In the genomic region with DNA sequence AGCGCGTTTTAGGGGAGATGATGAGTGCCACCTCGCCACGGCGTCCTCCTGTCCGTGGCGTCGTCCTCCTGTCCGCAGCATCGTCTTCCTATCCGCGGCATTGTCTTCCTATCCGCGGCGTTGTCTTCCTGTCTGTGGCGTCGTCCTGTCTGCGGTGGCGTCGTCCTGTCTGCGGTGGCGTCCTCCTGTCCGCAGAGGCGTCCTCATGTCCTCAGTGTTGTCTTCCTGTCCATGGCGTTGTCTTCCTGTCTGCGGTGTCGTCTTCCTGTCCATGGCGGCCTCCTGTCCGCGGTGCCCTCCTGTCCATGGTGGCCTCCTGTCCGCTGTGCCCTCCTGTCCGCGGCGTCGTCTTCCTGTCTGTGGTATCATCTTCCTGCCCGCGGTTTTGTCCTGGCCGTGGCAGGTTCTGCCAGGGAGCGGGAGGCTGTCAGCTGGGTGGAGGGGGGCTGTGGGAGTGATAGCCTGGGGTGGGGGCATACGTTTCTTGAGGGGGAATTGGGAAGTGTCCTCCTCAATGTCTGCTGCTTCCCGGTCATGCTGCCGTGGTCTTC, we compare ENCODE assay signal across 17 cellular contexts. TPM values are rescaled to one million over a fixed set of nuclear protein-coding genes. Genes with fewer than 3 reads are reported as not detected.
DNase-seq lines count a peak whose midpoint lies in the region; ATAC-seq and TF ChIP-seq lines count a peak whose summit lies in the region.
"Had no signal": no experiment of that assay in that cellular context is flagged by ENCODE, and none has a peak within 500 bp of the region (broad histone marks: within the 10 kb centered on the region; RNA-seq: fewer than 3 reads in every experiment).

No MANE protein-coding gene starts in this region.

- intact Hi-C loops in CD4-positive, alpha-beta T cell (cut with DNase I, micrococcal nuclease), result loop anchor here (1.0 to 10.0 kb wide), 7 partner anchors 75 to 350 kb away; no protein-coding TSS in a partner anchor
- intact Hi-C loops in prostate gland (cut with DNase I), result loop anchor here (5.0 kb wide), 1 partner anchor 135 kb away; no protein-coding TSS in a partner anchor

- no peaks in the 10 kb centered on the region for H3K36me3 ChIP-seq in MM.1S (replicated peaks; ENCODE audit: insufficient read depth, low read length)
- no peaks in the 10 kb centered on the region for H3K36me3 ChIP-seq in neutrophil
- H3K36me3 ChIP-seq in prostate gland, result no peaks in the 10 kb centered on the region

- CTCF ChIA-PET in CD4-positive, alpha-beta T cell (lab: Charles Lee), result interaction anchor here (1.3 to 1.7 kb wide), 2 partner anchors 82 to 131 kb away, joined by 5 to 8 read pairs; no protein-coding TSS in a partner anchor

- no peak for TF ChIP-seq CTCF in CD4-positive, alpha-beta T cell (IDR thresholded peaks at IDR 0.05)
- TF ChIP-seq CTCF in MM.1S (IDR thresholded peaks at IDR 0.05; ENCODE audit: low read length), result no peak
- no peak for TF ChIP-seq CTCF in neutrophil (IDR thresholded peaks at IDR 0.05)
- TF ChIP-seq CTCF in prostate gland (IDR thresholded peaks at IDR 0.05), result no peak

- H3K27ac Mint-ChIP-seq in CD4-positive, alpha-beta T cell, result peak overlapping the region; percentile 49

- no peaks in the 10 kb centered on the region for H3K27me3 ChIP-seq in CD4-positive, alpha-beta T cell (ENCODE audit: control insufficient read depth, insufficient read depth, low read length)
- no peaks in the 10 kb centered on the region for H3K27me3 ChIP-seq in MM.1S (replicated peaks; ENCODE audit: insufficient read depth, low read length)
- H3K27me3 ChIP-seq in neutrophil, result no peaks in the 10 kb centered on the region
- no peaks in the 10 kb centered on the region for H3K27me3 ChIP-seq in prostate gland (replicated peaks; ENCODE audit: insufficient read depth)

- POLR2A ChIA-PET in CD4-positive, alpha-beta T cell (lab: Charles Lee), result no interaction called here

- H3K4me3 ChIP-seq in MM.1S (ENCODE audit: low read length), result no peak overlapping the region
- H3K4me3 ChIP-seq in neutrophil (ENCODE audit: low read depth in 1 of 2, low read length in 1 of 2), result peak overlapping the region; percentile 8 to 30
- no peak overlapping the region for H3K4me3 ChIP-seq in prostate gland

- no peaks in the 10 kb centered on the region for H3K9me2 ChIP-seq in MM.1S (replicated peaks; ENCODE audit: insufficient read depth, low read length)

- H3K4me1 Mint-ChIP-seq in CD4-positive, alpha-beta T cell (ENCODE audit: low read depth), result peaks cover 12% of the 10 kb centered on the region

- peaks cover 21% of the 10 kb centered on the region for H3F3A ChIP-seq in MM.1S (ENCODE audit: insufficient read depth, low read length)

- 84% methylated on average over 42 of the region's 42 CpGs for WGBS in prostate gland

- H3K27me3 Mint-ChIP-seq in CD4-positive, alpha-beta T cell, result no peaks in the 10 kb centered on the region

- no peaks in the 10 kb centered on the region for H3K9me3 Mint-ChIP-seq in CD4-positive, alpha-beta T cell
- H3K9me3 Mint-ChIP-seq: activated T-cell treated with anti-CD3 and anti-CD28 coated beads, Interleukin-2, amount 50 U/mL, for 4 hours; mesothelial cell of epicardium had no signal

- no peak overlapping the region for H2AFZ ChIP-seq in MM.1S (ENCODE audit: low read length)

- no peaks in the 10 kb centered on the region for H3K9me3 ChIP-seq in CD4-positive, alpha-beta T cell (ENCODE audit: control insufficient read depth, low read length)
- H3K9me3 ChIP-seq in MM.1S (replicated peaks; ENCODE audit: insufficient read depth, low read length) (no peaks in the 10 kb centered on the region), neutrophil (no peaks in the 10 kb centered on the region), prostate gland (no peaks in the 10 kb centered on the region)

- H3K4me3 Mint-ChIP-seq in CD4-positive, alpha-beta T cell, result no peak overlapping the region
- H3K4me3 Mint-ChIP-seq: activated T-cell treated with anti-CD3 and anti-CD28 coated beads, Interleukin-2, amount 50 U/mL, for 4 hours; mesothelial cell of epicardium had no signal

- no peak for TF ChIP-seq POLR2A in prostate gland (IDR thresholded peaks at IDR 0.05)

- H3K27ac ChIP-seq in CD4-positive, alpha-beta T cell (ENCODE audit: low read depth, low read length), result no peak overlapping the region
- peak overlapping the region; percentile 30; the same call in 1 of the 2 replicates for H3K27ac ChIP-seq in MM.1S (ENCODE audit: low read length)
- H3K27ac ChIP-seq in neutrophil, result peak overlapping the region; percentile 16
- H3K27ac ChIP-seq in prostate gland, result no peak overlapping the region
- H3K27ac ChIP-seq: HL-60, KMS-11 had no signal

- H3K9ac ChIP-seq in MM.1S (ENCODE audit: low read length), result no peak overlapping the region
- H3K9ac ChIP-seq: KMS-11 had no signal

- peaks cover 6% of the 10 kb centered on the region for H3K36me3 Mint-ChIP-seq in CD4-positive, alpha-beta T cell (ENCODE audit: low read depth)

- no peak for DNase-seq in CD4-positive, alpha-beta T cell
- no peak for DNase-seq in MM.1S
- DNase-seq in dermis blood vessel endothelial cell, result peak; percentile 39
- no peak for DNase-seq in effector CD8-positive, alpha-beta T cell (lab: John Stamatoyannopoulos, UW)
- no peak for DNase-seq in prostate gland (ENCODE audit: low spot score)
- DNase-seq: activated T-cell treated with anti-CD3 and anti-CD28 coated beads, Interleukin-2, amount 50 U/mL, for 4 hours; islet precursor cell; NCI-H1417 treated with DMSO at 0.1 percent for 48 hours; SHP77; stimulated activated naive CD4-positive, alpha-beta T cell treated with Interleukin-2 at 50 U/mL for 16 hours had no signal

- H3K4me1 ChIP-seq in MM.1S (ENCODE audit: low read length), result peaks cover 27% of the 10 kb centered on the region
- H3K4me1 ChIP-seq in neutrophil (ENCODE audit: control insufficient read depth in 1 of 2, insufficient read depth in 1 of 2, low read depth in 1 of 2, low read length in 1 of 2), result peaks cover 11 to 17% of the 10 kb centered on the region in 2 experiments
- peaks cover 2% of the 10 kb centered on the region for H3K4me1 ChIP-seq in prostate gland (replicated peaks)

- no peaks in the 10 kb centered on the region for H4K20me1 ChIP-seq in MM.1S (ENCODE audit: insufficient read depth, low read length)

- peaks cover 9% of the 10 kb centered on the region; the same call in 1 of the 2 replicates for H3K79me2 ChIP-seq in MM.1S (ENCODE audit: low read length)

- no peak overlapping the region for H3K4me2 ChIP-seq in MM.1S (ENCODE audit: low read depth, low read length)
- H3K4me2 ChIP-seq: KMS-11 had no signal

- no peak for ATAC-seq in CD4-positive, alpha-beta T cell (ENCODE audit: poor library complexity)
- ATAC-seq in GM18868 (IDR thresholded peaks at IDR 0.05; ENCODE audit: unreplicated experiment) (no peak), HG02870 (IDR thresholded peaks at IDR 0.05; ENCODE audit: unreplicated experiment) (no peak)

RNA-seq across cellular contexts. Expression of gene TBCD, which starts 30.9 kb away (rescaled TPM):
- 10 to 100 TPM; 74.6 to 80.3 TPM for total RNA-seq in CD4-positive, alpha-beta T cell
- total RNA-seq in dermis blood vessel endothelial cell, result 50.9 and 78.6 TPM in 2 replicates
- 100 to 1,000 TPM in 1 of 2 donors, 10 to 100 TPM in 1; 64.0 to 123 TPM for total RNA-seq in prostate gland

RNA-seq across cellular contexts. Expression of gene FN3K, which starts 47.3 kb away (rescaled TPM):
- total RNA-seq in CD4-positive, alpha-beta T cell, result 1 to 10 TPM; 4.2 to 4.9 TPM
- 7.0 and 8.5 TPM in 2 replicates for total RNA-seq in dermis blood vessel endothelial cell
- 10 to 100 TPM; 16.9 to 32.2 TPM for total RNA-seq in prostate gland

RNA-seq across cellular contexts. Expression of gene ZNF750, which starts 57.1 kb away (rescaled TPM):
- total RNA-seq in CD4-positive, alpha-beta T cell, result not detected
- total RNA-seq in dermis blood vessel endothelial cell (0.05 TPM in 1 of 2 replicates, not detected in the other), prostate gland (10 to 100 TPM in 1 of 2 donors, 1 to 10 TPM in 1; 7.0 to 10.3 TPM)
- total RNA-seq: activated T-cell treated with anti-CD3 and anti-CD28 coated beads, Interleukin-2, amount 50 U/mL, for 4 hours; omental fat pad had no signal

Comparison
In these comparisons a context has a peak if more than half of its experiments do, and no peak if none do; other contexts are left out.
1. H3K27ac ChIP-seq: peak in MM.1S (single experiment) and neutrophil (single experiment); none in CD4-positive, alpha-beta T cell (single experiment) and prostate gland (0 of 2).
2. H3K4me3 ChIP-seq: peak in neutrophil (2 of 2); none in MM.1S (single experiment) and prostate gland (0 of 2).